21 cellular contexts compared by ENCODE assay signal in genomic region chr22:35549338-35549737, GRCh38. TPM values are rescaled to one million over a fixed set of nuclear protein-coding genes. Genes with fewer than 3 reads are reported as not detected.
DNase-seq lines count a peak whose midpoint lies in the region; ATAC-seq and TF ChIP-seq lines count a peak whose summit lies in the region.
"Had no signal": no experiment of that assay in that cellular context is flagged by ENCODE, and none has a peak within 500 bp of the region (broad histone marks: within the 10 kb centered on the region; RNA-seq: fewer than 3 reads in every experiment).

No MANE protein-coding gene starts in this region.

- no peaks in the 10 kb centered on the region for H3K9me3 Mint-ChIP-seq in naive thymus-derived CD8-positive, alpha-beta T cell
- H3K9me3 Mint-ChIP-seq: activated CD4-positive, alpha-beta T cell treated with anti-CD3 and anti-CD28 coated beads, Interleukin-2, amount 10 ng/mL, durations not matched to agents 7 days and 5 days had no signal

- H3K4me3 Mint-ChIP-seq in naive thymus-derived CD8-positive, alpha-beta T cell = no peak overlapping the region
- H3K4me3 Mint-ChIP-seq: activated CD4-positive, alpha-beta T cell treated with anti-CD3 and anti-CD28 coated beads, Interleukin-2, amount 10 ng/mL, durations not matched to agents 7 days and 5 days had no signal

- peaks cover 0 to 49% (median 5%) of the 10 kb centered on the region in 3 donors for H3K4me1 ChIP-seq in gastroesophageal sphincter
- no peaks in the 10 kb centered on the region for H3K4me1 ChIP-seq in right lobe of liver
- H3K4me1 ChIP-seq: Peyer's patch had no signal

- peak in 1 of 4 experiments; percentile 9 for TF ChIP-seq CTCF in gastroesophageal sphincter (IDR thresholded peaks at IDR 0.05)
- no peak for TF ChIP-seq CTCF in right lobe of liver (IDR thresholded peaks at IDR 0.05)

- no peak overlapping the region for H3K4me3 ChIP-seq in gastroesophageal sphincter
- no peak overlapping the region for H3K4me3 ChIP-seq in right lobe of liver
- H3K4me3 ChIP-seq: GM12878, K562, Peyer's patch, skin epidermis had no signal

- intact Hi-C loops in right lobe of liver (cut with DNase I) = no loop called here

- H3K27ac ChIP-seq in gastroesophageal sphincter = peak overlapping the region in 3 of 4 donors; percentile 19 to 63 (median 55)
- H3K27ac ChIP-seq in right lobe of liver = no peak overlapping the region
- H3K27ac ChIP-seq: Peyer's patch, skin epidermis had no signal

- peak overlapping the region in 1 of 10 donors; percentile 32 for H3K27ac Mint-ChIP-seq in naive thymus-derived CD8-positive, alpha-beta T cell
- H3K27ac Mint-ChIP-seq: activated CD4-positive, alpha-beta T cell treated with anti-CD3 and anti-CD28 coated beads, Interleukin-2, amount 10 ng/mL, durations not matched to agents 7 days and 5 days had no signal

- H3K27me3 ChIP-seq in gastroesophageal sphincter (no peaks in the 10 kb centered on the region), right lobe of liver (no peaks in the 10 kb centered on the region)
- H3K27me3 ChIP-seq: Peyer's patch had no signal

- POLR2A ChIA-PET in naive thymus-derived CD8-positive, alpha-beta T cell (lab: Charles Lee) = no interaction called here

- H3K9me3 ChIP-seq in gastroesophageal sphincter (no peaks in the 10 kb centered on the region), right lobe of liver (no peaks in the 10 kb centered on the region)
- H3K9me3 ChIP-seq: Peyer's patch had no signal

- TF ChIP-seq POLR2A in gastroesophageal sphincter (IDR thresholded peaks at IDR 0.05) (no peak), right lobe of liver (IDR thresholded peaks at IDR 0.05) (no peak)

- no peak for TF ChIP-seq EP300 in gastroesophageal sphincter (IDR thresholded peaks at IDR 0.05)

- H3K36me3 Mint-ChIP-seq in naive thymus-derived CD8-positive, alpha-beta T cell = no peaks in the 10 kb centered on the region

- ATAC-seq in gastroesophageal sphincter (no peak), right lobe of liver (no peak), HG03565 (IDR thresholded peaks at IDR 0.05; ENCODE audit: unreplicated experiment) (no peak)
- ATAC-seq in naive thymus-derived CD8-positive, alpha-beta T cell = no peak
- ATAC-seq: K562 had no signal

- WGBS in gastroesophageal sphincter (ENCODE audit: low coverage in 1 of 2), 2 donors = 4 to 14% methylated on average over 9 of the region's 12 CpGs
- WGBS in right lobe of liver (ENCODE audit: insufficient coverage, low coverage, low lambda C conversion rate, missing lambda C conversion rate) = 35% methylated on average over 10 of the region's 12 CpGs

- DNase-seq in DMS 273 treated with DMSO at 0.1 percent for 48 hours (lab: John Stamatoyannopoulos, UW) = peak; percentile 45
- DNase-seq in NCI-H446 (lab: John Stamatoyannopoulos, UW) = peak; percentile 81 to 90
- DNase-seq in occipital lobe (lab: John Stamatoyannopoulos, UW) = peak; percentile 56
- no peak for DNase-seq in naive thymus-derived CD8-positive, alpha-beta T cell
- no peak for DNase-seq in right lobe of liver
- DNase-seq in NCI-H510A treated with DMSO at 0.1 percent for 48 hours (lab: John Stamatoyannopoulos, UW) = no peak
- DNase-seq: activated CD4-positive, alpha-beta T cell treated with anti-CD3 and anti-CD28 coated beads, Interleukin-2, amount 10 ng/mL, durations not matched to agents 7 days and 5 days; activated CD8-positive, alpha-beta memory T cell treated with anti-CD3 and anti-CD28 coated beads, Interleukin-2, amount 50 U/mL, for 48 hours; activated effector memory CD4-positive, alpha-beta T cell treated with anti-CD3 and anti-CD28 coated beads, Interleukin-2, amount 50 U/mL, for 16 hours; COR-L47; foreskin fibroblast; GDM1; NCI-H2081 treated with DMSO at 0.1 percent for 48 hours; NCI-H748 treated with DMSO at 0.1 percent for 48 hours; Peyer's patch; stimulated activated CD4-positive, alpha-beta T cell treated with anti-CD3 and anti-CD28 coated beads, Interleukin-2, amount 100 ng/mL, for 48 hours had no signal

- H3K36me3 ChIP-seq in gastroesophageal sphincter = peaks cover 0 to 57% of the 10 kb centered on the region in 2 donors
- no peaks in the 10 kb centered on the region for H3K36me3 ChIP-seq in right lobe of liver
- H3K36me3 ChIP-seq: Peyer's patch had no signal

- peaks cover 0 to 17% (median 6%) of the 10 kb centered on the region in 5 donors for H3K27me3 Mint-ChIP-seq in naive thymus-derived CD8-positive, alpha-beta T cell

- peaks cover 4 to 20% (median 16%) of the 10 kb centered on the region in 4 donors for H3K4me1 Mint-ChIP-seq in naive thymus-derived CD8-positive, alpha-beta T cell

RNA-seq across cellular contexts. Expression of gene RASD2, which starts 8.7 kb away (rescaled TPM):
- total RNA-seq in gastroesophageal sphincter (10 to 100 TPM in 2 of 4 donors, 1 to 10 TPM in 2; 4.7 to 45.9 (median 16.0) TPM), occipital lobe (1.1 TPM), right lobe of liver (under 1 TPM in 4 of 6 experiments, not detected in 2; 0.05 to 0.20 (median 0.07) TPM)
- total RNA-seq in naive thymus-derived CD8-positive, alpha-beta T cell = not detected
- under 1 TPM in 1 of 3 donors, not detected in 2; 0.11 TPM for polyA plus RNA-seq in naive thymus-derived CD8-positive, alpha-beta T cell
- total RNA-seq: activated CD4-positive, alpha-beta T cell treated with anti-CD3 and anti-CD28 coated beads, Interleukin-2, amount 10 ng/mL, durations not matched to agents 7 days and 5 days; GM12878 had no signal
- polyA plus RNA-seq: K562 had no signal

Comparison
In these comparisons a context has a peak if more than half of its experiments do, and no peak if none do; other contexts are left out.
1. DNase-seq: peak in DMS 273 treated with DMSO at 0.1 percent for 48 hours (single experiment), NCI-H446 (2 of 2) and occipital lobe (single experiment); none in naive thymus-derived CD8-positive, alpha-beta T cell (0 of 10), right lobe of liver (0 of 3) and NCI-H510A treated with DMSO at 0.1 percent for 48 hours (single experiment).
2. H3K27ac ChIP-seq: peak in gastroesophageal sphincter (3 of 4); none in right lobe of liver (0 of 3).